ENCODE assay signal across 17 cellular contexts in the genomic region with DNA sequence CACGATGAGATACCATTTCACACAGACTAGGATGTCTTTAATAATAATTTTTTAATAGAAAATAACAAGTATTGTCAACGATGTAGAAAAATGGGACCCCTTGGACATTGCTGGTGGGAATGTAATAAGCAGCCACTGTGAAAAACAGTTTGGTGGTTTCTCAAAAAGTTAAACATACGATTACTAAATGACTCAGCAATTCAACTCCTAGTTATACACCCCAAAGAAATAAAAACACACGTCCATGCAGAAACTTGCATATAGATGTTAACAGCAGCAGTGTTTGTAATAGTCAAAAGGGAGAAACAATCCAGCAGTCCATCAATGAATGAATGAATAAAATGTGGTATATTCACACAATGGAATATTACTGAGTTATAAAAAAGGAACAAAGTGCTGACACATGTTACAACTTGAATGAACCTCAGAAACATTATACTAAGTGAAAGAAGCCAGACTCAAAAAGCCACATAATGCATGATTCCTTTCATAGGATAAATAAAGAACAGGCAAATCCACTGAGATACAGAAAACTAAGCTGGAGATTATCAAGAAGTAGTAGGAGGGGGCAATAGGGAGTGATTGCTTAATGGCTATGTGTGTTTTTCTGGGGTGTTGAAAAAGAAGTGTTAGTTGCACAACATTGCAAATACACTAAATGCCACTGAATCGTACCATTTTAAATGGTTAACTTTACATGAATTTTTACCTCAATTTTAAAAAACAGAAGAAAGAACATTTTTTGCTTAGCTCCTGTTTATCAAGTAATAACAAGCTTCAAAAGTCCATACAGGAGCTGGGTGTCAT.
"Had no signal": no experiment of that assay in that cellular context is flagged by ENCODE, and none has a peak within 500 bp of the region (broad histone marks: within the 10 kb centered on the region; RNA-seq: fewer than 3 reads in every experiment).

No MANE protein-coding gene starts in this region.

- H3K9me3 Mint-ChIP-seq: activated T-helper 1 cell treated with anti-CD3 and anti-CD28 coated beads, Interleukin-12 subunit alpha, Interleukin-12 subunit beta, Interleukin-2, Interleukin-4 antibody, amounts not matched to agents 30 ng/mL and 10 ng/mL and 1 ng/mL, durations not matched to agents 14 hours and 24 hours and 36 hours; nephron progenitor cell; stimulated activated naive B cell treated with anti-CD40 and anti-IgM and Interleukin-4, amounts not matched to agents 10 μg/mL and 1 μg/mL and 100 μg/mL, for 72 hours had no signal

- FAIRE-seq: bronchial epithelial cell, endothelial cell of umbilical vein, urothelium cell line had no signal

- ATAC-seq: foreskin keratinocyte; stimulated activated naive B cell treated with anti-CD40 and anti-IgM and Interleukin-4, amounts not matched to agents 10 μg/mL and 1 μg/mL and 100 μg/mL, for 72 hours had no signal

- H3K27me3 ChIP-seq: foreskin keratinocyte, right atrium auricular region, thyroid gland had no signal

- H3K4me3 Mint-ChIP-seq: activated T-helper 1 cell treated with anti-CD3 and anti-CD28 coated beads, Interleukin-12 subunit alpha, Interleukin-12 subunit beta, Interleukin-2, Interleukin-4 antibody, amounts not matched to agents 30 ng/mL and 10 ng/mL and 1 ng/mL, durations not matched to agents 14 hours and 24 hours and 36 hours; nephron progenitor cell; stimulated activated naive B cell treated with anti-CD40 and anti-IgM and Interleukin-4, amounts not matched to agents 10 μg/mL and 1 μg/mL and 100 μg/mL, for 72 hours had no signal

- H3K27ac Mint-ChIP-seq: activated T-helper 1 cell treated with anti-CD3 and anti-CD28 coated beads, Interleukin-12 subunit alpha, Interleukin-12 subunit beta, Interleukin-2, Interleukin-4 antibody, amounts not matched to agents 30 ng/mL and 10 ng/mL and 1 ng/mL, durations not matched to agents 14 hours and 24 hours and 36 hours; nephron progenitor cell; progenitor cell of endocrine pancreas; stimulated activated naive B cell treated with anti-CD40 and anti-IgM and Interleukin-4, amounts not matched to agents 10 μg/mL and 1 μg/mL and 100 μg/mL, for 72 hours had no signal

- H3K27me3 Mint-ChIP-seq: stimulated activated naive B cell treated with anti-CD40 and anti-IgM and Interleukin-4, amounts not matched to agents 10 μg/mL and 1 μg/mL and 100 μg/mL, for 72 hours had no signal

- H3K27ac ChIP-seq: foreskin keratinocyte, right atrium auricular region, thyroid gland had no signal

- H3K9me3 ChIP-seq: right atrium auricular region, thyroid gland had no signal

- H3K4me3 ChIP-seq: right atrium auricular region, thyroid gland had no signal

- DNase-seq: activated CD4-positive, CD25-positive, alpha-beta regulatory T cell treated with anti-CD3 and anti-CD28 coated beads, Interleukin-2, amount 50 U/mL, for 72 hours; activated naive CD4-positive, alpha-beta T cell treated with Interleukin-2 at 50 U/mL for 16 hours; aorta; foreskin keratinocyte; kidney glomerular epithelial cell; nephron progenitor cell; stimulated activated CD4-positive, alpha-beta T cell treated with anti-CD3 and anti-CD28 coated beads, Interleukin-15, amount 100 ng/mL, for 24 hours; stimulated activated CD4-positive, alpha-beta T cell treated with anti-CD3 and anti-CD28 coated beads, Interleukin-4, amount 100 ng/mL, for 1 hour; stimulated activated naive B cell treated with anti-CD40 and anti-IgM and Interleukin-4, amounts not matched to agents 10 μg/mL and 1 μg/mL and 100 μg/mL, for 72 hours; T-helper 9 cell; thyroid gland had no signal
